ENCODE assay signal across 1 cellular context in genomic region chr22:20792221-20792965, GRCh38.
A peak's percentile ranks its signal among the peaks of the same experiment; 100 is the strongest.
TF ChIP-seq lines count a peak whose summit lies in the region.

No MANE protein-coding gene starts in this region.

TF ChIP-seq in K562, 482 proteins besides CTCF, POLR2A, EP300 and RAD21 (continued from another document and continues in another):
- TF ChIP-seq ELK1 (CRISPR knock-in tag; IDR thresholded peaks at IDR 0.05) (peak; percentile 86; the same call in 1 of the 2 replicates), NFYB (IDR thresholded peaks at IDR 0.05; ENCODE audit: extremely low read depth, insufficient read length) (no peak), YBX1 (IDR thresholded peaks at IDR 0.05) (no peak), ZNF184 (CRISPR knock-in tag; IDR thresholded peaks at IDR 0.05) (no peak), RFX5 (IDR thresholded peaks at IDR 0.05; ENCODE audit: low read depth, low read length) (no peak), MAFF (IDR thresholded peaks at IDR 0.05; ENCODE audit: low read length) (no peak), TAF7 (tag; IDR thresholded peaks at IDR 0.05) (no peak), SMARCA5 (IDR thresholded peaks at IDR 0.05) (no peak), TARDBP (IDR thresholded peaks at IDR 0.05) (no peak), DIDO1 (tag; IDR thresholded peaks at IDR 0.05; ENCODE audit: low read depth) (no peak), ETV1 (tag; conservative IDR thresholded peaks at IDR 0.05; ENCODE audit: low read depth) (no peak), POLR2B (IDR thresholded peaks at IDR 0.05; ENCODE audit: low read depth, partially characterized antibody) (no peak), CC2D1A (IDR thresholded peaks at IDR 0.05) (no peak), SMAD1 (IDR thresholded peaks at IDR 0.05; ENCODE audit: low read depth, low read length, partially characterized antibody) (no peak), ZFX (CRISPR knock-in tag; IDR thresholded peaks at IDR 0.05) (no peak), CBFA2T3 (IDR thresholded peaks at IDR 0.05) (no peak), POLR2AphosphoS5 (IDR thresholded peaks at IDR 0.05; ENCODE audit: control insufficient read depth, insufficient read depth, low read depth, low read length) (no peak), PPARD (CRISPR knock-in tag; IDR thresholded peaks at IDR 0.05) (peak; percentile 51; the same call in 1 of the 2 replicates), FUS (optimal IDR thresholded peaks at IDR 0.05; ENCODE audit: low read depth, low read length) (no peak), ZFPM2 (CRISPR knock-in tag; IDR thresholded peaks at IDR 0.05) (no peak), CREB1 (IDR thresholded peaks at IDR 0.05) (no peak), CREB1 (CRISPR knock-in tag; IDR thresholded peaks at IDR 0.05) (peak; percentile 14; the same call in 1 of the 2 replicates), ZNF143 (CRISPR knock-in tag; IDR thresholded peaks at IDR 0.05) (peak; percentile 60; the same call in 1 of the 2 replicates), ZNF274 (IDR thresholded peaks at IDR 0.05; ENCODE audit: borderline replicate concordance, low read depth, low read length) (no peak), CXXC5 (CRISPR knock-in tag; IDR thresholded peaks at IDR 0.05) (no peak), TRIM28 (IDR thresholded peaks at IDR 0.05) (no peak), CCAR2 (IDR thresholded peaks at IDR 0.05; ENCODE audit: low read depth, low read length) (no peak), ZNF23 (CRISPR knock-in tag; IDR thresholded peaks at IDR 0.05) (no peak), NONO (IDR thresholded peaks at IDR 0.05; ENCODE audit: low read depth in 2 of 2, low read length in 1 of 2) (no peak), ZBTB7A (IDR thresholded peaks at IDR 0.05; ENCODE audit: borderline replicate concordance, control insufficient read depth, low read depth, low read length) (no peak), CEBPB (tag; IDR thresholded peaks at IDR 0.05) (no peak), HIVEP1 (CRISPR knock-in tag; IDR thresholded peaks at IDR 0.05) (no peak), GATAD2A (IDR thresholded peaks at IDR 0.05) (no peak), NEUROD1 (IDR thresholded peaks at IDR 0.05; ENCODE audit: borderline replicate concordance, low read depth, low read length, partially characterized antibody) (no peak), BCOR (IDR thresholded peaks at IDR 0.05) (no peak), SRSF1 (IDR thresholded peaks at IDR 0.05; ENCODE audit: low read depth, low read length) (no peak), ZNF12 (CRISPR knock-in tag; IDR thresholded peaks at IDR 0.05) (no peak; the same call in 1 of the 2 replicates), NKRF (IDR thresholded peaks at IDR 0.05; ENCODE audit: borderline replicate concordance) (no peak), ZNF134 (CRISPR knock-in tag; conservative IDR thresholded peaks at IDR 0.05) (no peak), SUPT5H (IDR thresholded peaks at IDR 0.05) (no peak), MEF2D (tag; conservative IDR thresholded peaks at IDR 0.05; ENCODE audit: low read depth) (no peak), GTF2A2 (tag; IDR thresholded peaks at IDR 0.05) (no peak), GATA2 (CRISPR knock-in tag; IDR thresholded peaks at IDR 0.05) (no peak), ZNF146 (CRISPR knock-in tag; IDR thresholded peaks at IDR 0.05; ENCODE audit: unreplicated experiment) (no peak), RBM15 (IDR thresholded peaks at IDR 0.05; ENCODE audit: insufficient read depth, low read length) (no peak), SIRT6 (IDR thresholded peaks at IDR 0.05; ENCODE audit: low read depth, low read length) (no peak), ZNF696 (CRISPR knock-in tag; conservative IDR thresholded peaks at IDR 0.05) (no peak)
- TF ChIP-seq, protein P1, sequence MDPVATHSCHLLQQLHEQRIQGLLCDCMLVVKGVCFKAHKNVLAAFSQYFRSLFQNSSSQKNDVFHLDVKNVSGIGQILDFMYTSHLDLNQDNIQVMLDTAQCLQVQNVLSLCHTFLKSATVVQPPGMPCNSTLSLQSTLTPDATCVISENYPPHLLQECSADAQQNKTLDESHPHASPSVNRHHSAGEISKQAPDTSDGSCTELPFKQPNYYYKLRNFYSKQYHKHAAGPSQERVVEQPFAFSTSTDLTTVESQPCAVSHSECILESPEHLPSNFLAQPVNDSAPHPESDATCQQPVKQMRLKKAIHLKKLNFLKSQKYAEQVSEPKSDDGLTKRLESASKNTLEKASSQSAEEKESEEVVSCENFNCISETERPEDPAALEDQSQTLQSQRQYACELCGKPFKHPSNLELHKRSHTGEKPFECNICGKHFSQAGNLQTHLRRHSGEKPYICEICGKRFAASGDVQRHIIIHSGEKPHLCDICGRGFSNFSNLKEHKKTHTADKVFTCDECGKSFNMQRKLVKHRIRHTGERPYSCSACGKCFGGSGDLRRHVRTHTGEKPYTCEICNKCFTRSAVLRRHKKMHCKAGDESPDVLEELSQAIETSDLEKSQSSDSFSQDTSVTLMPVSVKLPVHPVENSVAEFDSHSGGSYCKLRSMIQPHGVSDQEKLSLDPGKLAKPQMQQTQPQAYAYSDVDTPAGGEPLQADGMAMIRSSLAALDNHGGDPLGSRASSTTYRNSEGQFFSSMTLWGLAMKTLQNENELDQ (CRISPR knock-in tag; IDR thresholded peaks at IDR 0.05; ENCODE audit: borderline replicate concordance): no peak
- TF ChIP-seq, protein P2, sequence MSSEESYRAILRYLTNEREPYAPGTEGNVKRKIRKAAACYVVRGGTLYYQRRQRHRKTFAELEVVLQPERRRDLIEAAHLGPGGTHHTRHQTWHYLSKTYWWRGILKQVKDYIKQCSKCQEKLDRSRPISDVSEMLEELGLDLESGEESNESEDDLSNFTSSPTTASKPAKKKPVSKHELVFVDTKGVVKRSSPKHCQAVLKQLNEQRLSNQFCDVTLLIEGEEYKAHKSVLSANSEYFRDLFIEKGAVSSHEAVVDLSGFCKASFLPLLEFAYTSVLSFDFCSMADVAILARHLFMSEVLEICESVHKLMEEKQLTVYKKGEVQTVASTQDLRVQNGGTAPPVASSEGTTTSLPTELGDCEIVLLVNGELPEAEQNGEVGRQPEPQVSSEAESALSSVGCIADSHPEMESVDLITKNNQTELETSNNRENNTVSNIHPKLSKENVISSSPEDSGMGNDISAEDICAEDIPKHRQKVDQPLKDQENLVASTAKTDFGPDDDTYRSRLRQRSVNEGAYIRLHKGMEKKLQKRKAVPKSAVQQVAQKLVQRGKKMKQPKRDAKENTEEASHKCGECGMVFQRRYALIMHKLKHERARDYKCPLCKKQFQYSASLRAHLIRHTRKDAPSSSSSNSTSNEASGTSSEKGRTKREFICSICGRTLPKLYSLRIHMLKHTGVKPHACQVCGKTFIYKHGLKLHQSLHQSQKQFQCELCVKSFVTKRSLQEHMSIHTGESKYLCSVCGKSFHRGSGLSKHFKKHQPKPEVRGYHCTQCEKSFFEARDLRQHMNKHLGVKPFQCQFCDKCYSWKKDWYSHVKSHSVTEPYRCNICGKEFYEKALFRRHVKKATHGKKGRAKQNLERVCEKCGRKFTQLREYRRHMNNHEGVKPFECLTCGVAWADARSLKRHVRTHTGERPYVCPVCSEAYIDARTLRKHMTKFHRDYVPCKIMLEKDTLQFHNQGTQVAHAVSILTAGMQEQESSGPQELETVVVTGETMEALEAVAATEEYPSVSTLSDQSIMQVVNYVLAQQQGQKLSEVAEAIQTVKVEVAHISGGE (CRISPR knock-in tag; IDR thresholded peaks at IDR 0.05): peak in 1 of 3 experiments; percentile 17; a peak in 1 of 6 replicates
- TF ChIP-seq, protein P3, sequence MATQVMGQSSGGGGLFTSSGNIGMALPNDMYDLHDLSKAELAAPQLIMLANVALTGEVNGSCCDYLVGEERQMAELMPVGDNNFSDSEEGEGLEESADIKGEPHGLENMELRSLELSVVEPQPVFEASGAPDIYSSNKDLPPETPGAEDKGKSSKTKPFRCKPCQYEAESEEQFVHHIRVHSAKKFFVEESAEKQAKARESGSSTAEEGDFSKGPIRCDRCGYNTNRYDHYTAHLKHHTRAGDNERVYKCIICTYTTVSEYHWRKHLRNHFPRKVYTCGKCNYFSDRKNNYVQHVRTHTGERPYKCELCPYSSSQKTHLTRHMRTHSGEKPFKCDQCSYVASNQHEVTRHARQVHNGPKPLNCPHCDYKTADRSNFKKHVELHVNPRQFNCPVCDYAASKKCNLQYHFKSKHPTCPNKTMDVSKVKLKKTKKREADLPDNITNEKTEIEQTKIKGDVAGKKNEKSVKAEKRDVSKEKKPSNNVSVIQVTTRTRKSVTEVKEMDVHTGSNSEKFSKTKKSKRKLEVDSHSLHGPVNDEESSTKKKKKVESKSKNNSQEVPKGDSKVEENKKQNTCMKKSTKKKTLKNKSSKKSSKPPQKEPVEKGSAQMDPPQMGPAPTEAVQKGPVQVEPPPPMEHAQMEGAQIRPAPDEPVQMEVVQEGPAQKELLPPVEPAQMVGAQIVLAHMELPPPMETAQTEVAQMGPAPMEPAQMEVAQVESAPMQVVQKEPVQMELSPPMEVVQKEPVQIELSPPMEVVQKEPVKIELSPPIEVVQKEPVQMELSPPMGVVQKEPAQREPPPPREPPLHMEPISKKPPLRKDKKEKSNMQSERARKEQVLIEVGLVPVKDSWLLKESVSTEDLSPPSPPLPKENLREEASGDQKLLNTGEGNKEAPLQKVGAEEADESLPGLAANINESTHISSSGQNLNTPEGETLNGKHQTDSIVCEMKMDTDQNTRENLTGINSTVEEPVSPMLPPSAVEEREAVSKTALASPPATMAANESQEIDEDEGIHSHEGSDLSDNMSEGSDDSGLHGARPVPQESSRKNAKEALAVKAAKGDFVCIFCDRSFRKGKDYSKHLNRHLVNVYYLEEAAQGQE (CRISPR knock-in tag; IDR thresholded peaks at IDR 0.05; ENCODE audit: low read depth): no peak
- TF ChIP-seq, protein P4, sequence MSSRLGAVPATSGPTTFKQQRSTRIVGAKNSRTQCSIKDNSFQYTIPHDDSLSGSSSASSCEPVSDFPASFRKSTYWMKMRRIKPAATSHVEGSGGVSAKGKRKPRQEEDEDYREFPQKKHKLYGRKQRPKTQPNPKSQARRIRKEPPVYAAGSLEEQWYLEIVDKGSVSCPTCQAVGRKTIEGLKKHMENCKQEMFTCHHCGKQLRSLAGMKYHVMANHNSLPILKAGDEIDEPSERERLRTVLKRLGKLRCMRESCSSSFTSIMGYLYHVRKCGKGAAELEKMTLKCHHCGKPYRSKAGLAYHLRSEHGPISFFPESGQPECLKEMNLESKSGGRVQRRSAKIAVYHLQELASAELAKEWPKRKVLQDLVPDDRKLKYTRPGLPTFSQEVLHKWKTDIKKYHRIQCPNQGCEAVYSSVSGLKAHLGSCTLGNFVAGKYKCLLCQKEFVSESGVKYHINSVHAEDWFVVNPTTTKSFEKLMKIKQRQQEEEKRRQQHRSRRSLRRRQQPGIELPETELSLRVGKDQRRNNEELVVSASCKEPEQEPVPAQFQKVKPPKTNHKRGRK (tag; IDR thresholded peaks at IDR 0.05): no peak
- TF ChIP-seq, protein P5, sequence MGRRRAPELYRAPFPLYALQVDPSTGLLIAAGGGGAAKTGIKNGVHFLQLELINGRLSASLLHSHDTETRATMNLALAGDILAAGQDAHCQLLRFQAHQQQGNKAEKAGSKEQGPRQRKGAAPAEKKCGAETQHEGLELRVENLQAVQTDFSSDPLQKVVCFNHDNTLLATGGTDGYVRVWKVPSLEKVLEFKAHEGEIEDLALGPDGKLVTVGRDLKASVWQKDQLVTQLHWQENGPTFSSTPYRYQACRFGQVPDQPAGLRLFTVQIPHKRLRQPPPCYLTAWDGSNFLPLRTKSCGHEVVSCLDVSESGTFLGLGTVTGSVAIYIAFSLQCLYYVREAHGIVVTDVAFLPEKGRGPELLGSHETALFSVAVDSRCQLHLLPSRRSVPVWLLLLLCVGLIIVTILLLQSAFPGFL (CRISPR knock-in tag; IDR thresholded peaks at IDR 0.05): no peak
- TF ChIP-seq, protein P6, sequence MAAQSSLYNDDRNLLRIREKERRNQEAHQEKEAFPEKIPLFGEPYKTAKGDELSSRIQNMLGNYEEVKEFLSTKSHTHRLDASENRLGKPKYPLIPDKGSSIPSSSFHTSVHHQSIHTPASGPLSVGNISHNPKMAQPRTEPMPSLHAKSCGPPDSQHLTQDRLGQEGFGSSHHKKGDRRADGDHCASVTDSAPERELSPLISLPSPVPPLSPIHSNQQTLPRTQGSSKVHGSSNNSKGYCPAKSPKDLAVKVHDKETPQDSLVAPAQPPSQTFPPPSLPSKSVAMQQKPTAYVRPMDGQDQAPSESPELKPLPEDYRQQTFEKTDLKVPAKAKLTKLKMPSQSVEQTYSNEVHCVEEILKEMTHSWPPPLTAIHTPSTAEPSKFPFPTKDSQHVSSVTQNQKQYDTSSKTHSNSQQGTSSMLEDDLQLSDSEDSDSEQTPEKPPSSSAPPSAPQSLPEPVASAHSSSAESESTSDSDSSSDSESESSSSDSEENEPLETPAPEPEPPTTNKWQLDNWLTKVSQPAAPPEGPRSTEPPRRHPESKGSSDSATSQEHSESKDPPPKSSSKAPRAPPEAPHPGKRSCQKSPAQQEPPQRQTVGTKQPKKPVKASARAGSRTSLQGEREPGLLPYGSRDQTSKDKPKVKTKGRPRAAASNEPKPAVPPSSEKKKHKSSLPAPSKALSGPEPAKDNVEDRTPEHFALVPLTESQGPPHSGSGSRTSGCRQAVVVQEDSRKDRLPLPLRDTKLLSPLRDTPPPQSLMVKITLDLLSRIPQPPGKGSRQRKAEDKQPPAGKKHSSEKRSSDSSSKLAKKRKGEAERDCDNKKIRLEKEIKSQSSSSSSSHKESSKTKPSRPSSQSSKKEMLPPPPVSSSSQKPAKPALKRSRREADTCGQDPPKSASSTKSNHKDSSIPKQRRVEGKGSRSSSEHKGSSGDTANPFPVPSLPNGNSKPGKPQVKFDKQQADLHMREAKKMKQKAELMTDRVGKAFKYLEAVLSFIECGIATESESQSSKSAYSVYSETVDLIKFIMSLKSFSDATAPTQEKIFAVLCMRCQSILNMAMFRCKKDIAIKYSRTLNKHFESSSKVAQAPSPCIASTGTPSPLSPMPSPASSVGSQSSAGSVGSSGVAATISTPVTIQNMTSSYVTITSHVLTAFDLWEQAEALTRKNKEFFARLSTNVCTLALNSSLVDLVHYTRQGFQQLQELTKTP (IDR thresholded peaks at IDR 0.05; ENCODE audit: low read depth in 1 of 2, partially characterized antibody in 2 of 2): no peak
